In genomic region chr18:34805117-34805882, GRCh38 we compare ENCODE assay signal across 16 cellular contexts.
DNase-seq lines count a peak whose midpoint lies in the region; ATAC-seq, FAIRE-seq and TF ChIP-seq lines count a peak whose summit lies in the region.
"Had no signal": no experiment of that assay in that cellular context is flagged by ENCODE, and none has a peak within 500 bp of the region (broad histone marks: within the 10 kb centered on the region; RNA-seq: fewer than 3 reads in every experiment).

No MANE protein-coding gene starts in this region.

- no peak overlapping the region for H3K9ac ChIP-seq in HepG2 (ENCODE audit: insufficient read depth, low read depth, low read length)
- H3K9ac ChIP-seq: BLaER1 had no signal

- H3K27ac Mint-ChIP-seq in immature natural killer cell (peak overlapping the region in 4 of 6 donors; percentile 31 to 65 (median 46)), chondrocyte (ENCODE audit: unreplicated experiment) (no peak overlapping the region)
- H3K27ac Mint-ChIP-seq: CD14-positive monocyte; CD4-positive, alpha-beta memory T cell had no signal

- H3K4me3 ChIP-seq in right lobe of liver, result no peak overlapping the region
- H3K4me3 ChIP-seq in HepG2 (replicated peaks in 1 of 3; ENCODE audit: insufficient read depth in 1 of 3, low read depth in 2 of 3, low read length in 3 of 3), result no peak overlapping the region
- H3K4me3 ChIP-seq in pancreas, result no peak overlapping the region
- H3K4me3 ChIP-seq: BLaER1 had no signal

- ATAC-seq in right lobe of liver (peak in 3 of 4 donors; percentile 13 to 40 (median 27)), HepG2 (no peak), pancreas (peak; percentile 51 to 74 (median 60))

- DNase-seq in right lobe of liver, result no peak
- DNase-seq in HepG2 (ENCODE audit: low spot score), result no peak
- DNase-seq in immature natural killer cell, result peak; percentile 29 to 40 (median 32)
- DNase-seq in pancreas, result no peak
- DNase-seq in GM20000 (ENCODE audit: low spot score), result no peak
- no peak for DNase-seq in chondrocyte (ENCODE audit: low spot score)
- DNase-seq in stimulated activated CD4-positive, alpha-beta T cell treated with anti-CD3 and anti-CD28 coated beads, Interleukin-2, amount 100 ng/mL, for 48 hours, result no peak
- DNase-seq: 8988T; CD4-positive, alpha-beta memory T cell; DMS79 treated with DMSO at 0.1 percent for 48 hours; GF-D8; H9 had no signal

- FAIRE-seq in HepG2 (lab: Jason Lieb, UNC), result no peak
- FAIRE-seq in pancreas (lab: Jason Lieb, UNC), result no peak
- FAIRE-seq: H1, HTR-8/SVneo had no signal

- intact Hi-C loops in right lobe of liver (cut with DNase I) (no loop called here), HepG2 (cut with micrococcal nuclease; ENCODE audit: unreplicated experiment) (no loop called here), pancreas (cut with DNase I) (no loop called here)

- H3K36me3 ChIP-seq in right lobe of liver (no peaks in the 10 kb centered on the region), HepG2 (replicated peaks in 1 of 2; ENCODE audit: control insufficient read depth in 1 of 2, insufficient read depth in 2 of 2, low read length in 2 of 2) (no peaks in the 10 kb centered on the region), pancreas (no peaks in the 10 kb centered on the region)
- H3K36me3 ChIP-seq: BLaER1 had no signal

- TF ChIP-seq CTCF in right lobe of liver (IDR thresholded peaks at IDR 0.05) (peak in 1 of 4 donors; percentile 6), HepG2 (CRISPR knock-in tag; IDR thresholded peaks at IDR 0.05) (no peak), pancreas (IDR thresholded peaks at IDR 0.05) (no peak), GM20000 (IDR thresholded peaks at IDR 0.05; ENCODE audit: extremely low read depth, missing control alignments) (no peak), chondrocyte (IDR thresholded peaks at IDR 0.05) (no peak)

- BruUV-seq in HepG2 (replicated peaks; lab: Mats Ljungman, UMichigan), result no TSS peak

- no peaks in the 10 kb centered on the region for H3K79me2 ChIP-seq in HepG2 (ENCODE audit: insufficient read depth, low read length)

- H3K9me3 ChIP-seq in right lobe of liver (no peaks in the 10 kb centered on the region), HepG2 (ENCODE audit: low read length) (no peaks in the 10 kb centered on the region), pancreas (no peaks in the 10 kb centered on the region)
- H3K9me3 ChIP-seq: BLaER1 had no signal

- no peak for TF ChIP-seq POLR2A in right lobe of liver (IDR thresholded peaks at IDR 0.05)
- TF ChIP-seq POLR2A in HepG2 (IDR thresholded peaks at IDR 0.05; ENCODE audit: insufficient read depth in 1 of 2, low read depth in 2 of 2, low read length in 2 of 2), result no peak

- no peak for TF ChIP-seq RAD21 in HepG2 (CRISPR knock-in tag; IDR thresholded peaks at IDR 0.05)

- H3K4me3 Mint-ChIP-seq in immature natural killer cell (peak overlapping the region; percentile 3 to 69 (median 45)), chondrocyte (ENCODE audit: unreplicated experiment) (no peak overlapping the region)
- H3K4me3 Mint-ChIP-seq: CD14-positive monocyte; CD4-positive, alpha-beta memory T cell; H9 had no signal

- H3K9me3 Mint-ChIP-seq in immature natural killer cell (no peaks in the 10 kb centered on the region), chondrocyte (ENCODE audit: low read depth) (no peaks in the 10 kb centered on the region)
- H3K9me3 Mint-ChIP-seq: CD14-positive monocyte; CD4-positive, alpha-beta memory T cell; H9 had no signal

- H3K27ac ChIP-seq in right lobe of liver (no peak overlapping the region), HepG2 (ENCODE audit: extremely low read length, insufficient read depth, low read length) (no peak overlapping the region), pancreas (no peak overlapping the region)
- H3K27ac ChIP-seq: BLaER1 had no signal

- no peak for TF ChIP-seq EP300 in HepG2 (IDR thresholded peaks at IDR 0.05; ENCODE audit: low read depth in 2 of 2, low read length in 2 of 2)
- no peak for TF ChIP-seq EP300 in HepG2 (CRISPR knock-in tag; IDR thresholded peaks at IDR 0.05; ENCODE audit: borderline replicate concordance)

- no peaks in the 10 kb centered on the region for H3K36me3 Mint-ChIP-seq in immature natural killer cell
- H3K36me3 Mint-ChIP-seq in chondrocyte (ENCODE audit: low read depth), result no peaks in the 10 kb centered on the region
- H3K36me3 Mint-ChIP-seq: CD14-positive monocyte; CD4-positive, alpha-beta memory T cell had no signal

- no peaks in the 10 kb centered on the region for H4K20me1 ChIP-seq in HepG2 (ENCODE audit: insufficient read depth, low read length)
- H4K20me1 ChIP-seq: BLaER1 had no signal

- H3K4me1 Mint-ChIP-seq in immature natural killer cell (peaks cover 20 to 27% of the 10 kb centered on the region in 2 donors), chondrocyte (ENCODE audit: low read depth) (no peaks in the 10 kb centered on the region)
- H3K4me1 Mint-ChIP-seq: CD14-positive monocyte; CD4-positive, alpha-beta memory T cell had no signal

- H2AFZ ChIP-seq in HepG2 (ENCODE audit: low read length), result no peak overlapping the region

- H3K4me2 ChIP-seq in HepG2 (ENCODE audit: low read depth, low read length), result no peak overlapping the region
- H3K4me2 ChIP-seq: BLaER1 had no signal

- H3K4me1 ChIP-seq in right lobe of liver, result peaks cover 0 to 32% (median 0%) of the 10 kb centered on the region in 4 donors
- peaks cover 10% of the 10 kb centered on the region for H3K4me1 ChIP-seq in HepG2 (ENCODE audit: insufficient read depth, low read length)
- H3K4me1 ChIP-seq in pancreas, result peaks cover 6 to 13% (median 8%) of the 10 kb centered on the region in 3 donors
- H3K4me1 ChIP-seq: BLaER1 had no signal

- 27% methylated on average over 7 of the region's 7 CpGs for WGBS in right lobe of liver (ENCODE audit: insufficient coverage, low coverage, low lambda C conversion rate, missing lambda C conversion rate)
- WGBS in HepG2 (ENCODE audit: low lambda C conversion rate), result 87% methylated on average over 7 of the region's 7 CpGs
- 39% methylated on average over 7 of the region's 7 CpGs for WGBS in pancreas, 2 donors

- H3K27me3 Mint-ChIP-seq in immature natural killer cell (ENCODE audit: low read depth in 3 of 3), result peaks cover 0 to 9% (median 2%) of the 10 kb centered on the region in 3 donors
- H3K27me3 Mint-ChIP-seq in chondrocyte (ENCODE audit: low read depth), result no peaks in the 10 kb centered on the region

- CTCF ChIA-PET in HepG2 (lab: Yijun Ruan, JAX; ENCODE audit: low intra/inter-chr PET ratio, low total read pairs), result no interaction called here

- H3K27me3 ChIP-seq in right lobe of liver (no peaks in the 10 kb centered on the region), HepG2 (ENCODE audit: control insufficient read depth in 1 of 2, insufficient read depth in 2 of 2, low read length in 2 of 2) (no peaks in the 10 kb centered on the region), pancreas (no peaks in the 10 kb centered on the region)
- H3K27me3 ChIP-seq: BLaER1 had no signal

- in situ Hi-C loops in HepG2 (cut with HindIII; ENCODE audit: extremely low pct_ligation_motif_present, low pct_unique_long_range_greater_than_20kb), result no loop called here

- POLR2A ChIA-PET in HepG2 (lab: Yijun Ruan, JAX), result no interaction called here

TF ChIP-seq in HepG2, 621 proteins besides CTCF, POLR2A, EP300 and RAD21 (continues in another document):
- TF ChIP-seq ZNF589 (CRISPR knock-in tag; conservative IDR thresholded peaks at IDR 0.05) (no peak), ZNF792 (CRISPR knock-in tag; IDR thresholded peaks at IDR 0.05) (no peak), ZNF563 (CRISPR knock-in tag; IDR thresholded peaks at IDR 0.05) (no peak), ZNF335 (CRISPR knock-in tag; IDR thresholded peaks at IDR 0.05) (no peak), ATF7-NPFF (CRISPR knock-in tag; IDR thresholded peaks at IDR 0.05; ENCODE audit: low read depth) (no peak), ZNF260 (CRISPR knock-in tag; IDR thresholded peaks at IDR 0.05; ENCODE audit: borderline replicate concordance, low read depth) (no peak), ZNF781 (CRISPR knock-in tag; IDR thresholded peaks at IDR 0.05; ENCODE audit: borderline replicate concordance, not compliant biosample characterization) (no peak), SCMH1 (CRISPR knock-in tag; IDR thresholded peaks at IDR 0.05; ENCODE audit: borderline replicate concordance) (no peak), PLRG1 (conservative IDR thresholded peaks at IDR 0.05) (no peak), REST (IDR thresholded peaks at IDR 0.05; ENCODE audit: borderline replicate concordance in 1 of 2, low read depth in 1 of 2, low read length in 2 of 2) (no peak)
- TF ChIP-seq, protein P1, sequence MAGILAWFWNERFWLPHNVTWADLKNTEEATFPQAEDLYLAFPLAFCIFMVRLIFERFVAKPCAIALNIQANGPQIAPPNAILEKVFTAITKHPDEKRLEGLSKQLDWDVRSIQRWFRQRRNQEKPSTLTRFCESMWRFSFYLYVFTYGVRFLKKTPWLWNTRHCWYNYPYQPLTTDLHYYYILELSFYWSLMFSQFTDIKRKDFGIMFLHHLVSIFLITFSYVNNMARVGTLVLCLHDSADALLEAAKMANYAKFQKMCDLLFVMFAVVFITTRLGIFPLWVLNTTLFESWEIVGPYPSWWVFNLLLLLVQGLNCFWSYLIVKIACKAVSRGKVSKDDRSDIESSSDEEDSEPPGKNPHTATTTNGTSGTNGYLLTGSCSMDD (CRISPR knock-in tag; IDR thresholded peaks at IDR 0.05), result no peak

Comparison
In these comparisons a context has a peak if more than half of its experiments do, and no peak if none do; other contexts are left out.
1. DNase-seq: peak in immature natural killer cell (3 of 3); none in right lobe of liver (0 of 3), HepG2 (single experiment), pancreas (0 of 6), GM20000 (single experiment), chondrocyte (single experiment) and stimulated activated CD4-positive, alpha-beta T cell treated with anti-CD3 and anti-CD28 coated beads, Interleukin-2, amount 100 ng/mL, for 48 hours (0 of 2).